In genomic region chr5:125455041-125455440, GRCh38 we compare ENCODE assay signal across 19 cellular contexts.
DNase-seq lines count a peak whose midpoint lies in the region; ATAC-seq, FAIRE-seq and TF ChIP-seq lines count a peak whose summit lies in the region.
"Had no signal": no experiment of that assay in that cellular context is flagged by ENCODE, and none has a peak within 500 bp of the region (broad histone marks: within the 10 kb centered on the region; RNA-seq: fewer than 3 reads in every experiment).

No MANE protein-coding gene starts in this region.

- no peak overlapping the region for H3K9ac ChIP-seq in smooth muscle cell (ENCODE audit: low read depth)

- intact Hi-C loops in body of pancreas (cut with DNase I): no loop called here

- H3K36me3 ChIP-seq in smooth muscle cell (ENCODE audit: low read depth) (no peaks in the 10 kb centered on the region), body of pancreas (replicated peaks in 1 of 2; ENCODE audit: insufficient read depth in 1 of 2, low read depth in 2 of 2) (no peaks in the 10 kb centered on the region)
- H3K36me3 ChIP-seq: Peyer's patch had no signal

- no peaks in the 10 kb centered on the region for H3K27me3 ChIP-seq in smooth muscle cell (ENCODE audit: low read depth)
- no peaks in the 10 kb centered on the region for H3K27me3 ChIP-seq in body of pancreas
- H3K27me3 ChIP-seq: Peyer's patch had no signal

- no peaks in the 10 kb centered on the region for H4K20me1 ChIP-seq in smooth muscle cell (ENCODE audit: low read depth)

- WGBS in smooth muscle cell (ENCODE audit: low lambda C conversion rate): 10% methylated on average over 1 of the region's 1 CpG
- 35 to 44% methylated on average over 1 of the region's 1 CpG for WGBS in body of pancreas, 2 donors

- no peak overlapping the region for H2AFZ ChIP-seq in smooth muscle cell (ENCODE audit: low read depth)

- no peak for TF ChIP-seq CTCF in smooth muscle cell (IDR thresholded peaks at IDR 0.05; ENCODE audit: borderline replicate concordance, insufficient read depth, poor library complexity, severe bottlenecking)
- TF ChIP-seq CTCF in body of pancreas (IDR thresholded peaks at IDR 0.05): no peak

- H3K4me3 ChIP-seq in smooth muscle cell (no peak overlapping the region), body of pancreas (no peak overlapping the region)
- H3K4me3 ChIP-seq: K562, Peyer's patch had no signal

- H3K4me2 ChIP-seq in smooth muscle cell: peak overlapping the region; percentile 47

- no peaks in the 10 kb centered on the region for H3F3A ChIP-seq in smooth muscle cell (ENCODE audit: low read depth)

- FAIRE-seq in colon (lab: Jason Lieb, UNC): peak; percentile 31
- FAIRE-seq: H1, K562 had no signal

- H3K27ac ChIP-seq in smooth muscle cell (ENCODE audit: low read depth) (peak overlapping the region; percentile 23), body of pancreas (no peak overlapping the region)
- H3K27ac ChIP-seq: HL-60, Peyer's patch had no signal

- no peak for TF ChIP-seq POLR2A in body of pancreas (IDR thresholded peaks at IDR 0.05)

- H3K79me2 ChIP-seq in smooth muscle cell (ENCODE audit: low read depth): no peaks in the 10 kb centered on the region

- ATAC-seq in body of pancreas: no peak
- ATAC-seq: CD8-positive, alpha-beta T cell; K562 had no signal

- H3K4me1 ChIP-seq in smooth muscle cell (ENCODE audit: low read depth) (no peaks in the 10 kb centered on the region), body of pancreas (no peaks in the 10 kb centered on the region)
- H3K4me1 ChIP-seq: Peyer's patch had no signal

- DNase-seq in M059J (ENCODE audit: low read depth): peak; percentile 17
- DNase-seq in hepatic stellate cell (ENCODE audit: low spot score): peak; percentile 5
- DNase-seq in smooth muscle cell (lab: John Stamatoyannopoulos, UW; ENCODE audit: unreplicated experiment): no peak
- no peak for DNase-seq in NCI-H82 treated with DMSO at 0.1 percent for 48 hours (lab: John Stamatoyannopoulos, UW; ENCODE audit: unreplicated experiment)
- DNase-seq in body of pancreas: no peak
- DNase-seq in stimulated activated naive CD4-positive, alpha-beta T cell treated with Interleukin-2 at 50 U/mL for 16 hours (lab: John Stamatoyannopoulos, UW): no peak
- DNase-seq: ACHN; CD8-positive, alpha-beta T cell; DND-41; GF-D8; HFFc6; NCI-H1092; NCI-H1694 treated with DMSO at 0.1 percent for 48 hours; Peyer's patch; Right ventricle myocardium superior had no signal

- H3K9me3 ChIP-seq in smooth muscle cell (replicated peaks; ENCODE audit: low read depth) (no peaks in the 10 kb centered on the region), body of pancreas (no peaks in the 10 kb centered on the region)
- H3K9me3 ChIP-seq: Peyer's patch had no signal

Comparison
In these comparisons a context has a peak if more than half of its experiments do, and no peak if none do; other contexts are left out.
1. DNase-seq: peak in M059J (single experiment) and hepatic stellate cell (single experiment); none in smooth muscle cell (single experiment), NCI-H82 treated with DMSO at 0.1 percent for 48 hours (single experiment), body of pancreas (0 of 4) and stimulated activated naive CD4-positive, alpha-beta T cell treated with Interleukin-2 at 50 U/mL for 16 hours (single experiment).